In the genomic region with DNA sequence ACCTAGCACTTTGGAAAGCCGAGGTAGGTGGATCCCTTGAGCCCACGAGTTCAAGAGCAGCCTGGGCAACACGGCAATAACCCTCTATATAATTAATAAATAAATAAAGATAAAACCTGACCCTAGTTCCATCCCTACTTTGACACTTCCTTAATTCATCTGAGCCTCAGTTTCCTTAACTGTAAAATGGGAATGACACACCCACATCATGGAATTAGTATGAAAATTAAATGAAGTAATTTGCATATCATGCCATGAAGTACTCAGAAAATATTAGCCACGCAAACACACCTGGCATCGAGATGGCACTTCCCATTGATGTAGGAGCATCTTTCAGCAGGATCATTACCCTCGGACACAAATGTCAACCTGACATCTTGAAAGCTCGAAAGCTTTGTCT, we compare ENCODE assay signal across 16 cellular contexts. TPM values are rescaled to one million over a fixed set of nuclear protein-coding genes. Genes with fewer than 3 reads are reported as not detected.
DNase-seq lines count a peak whose midpoint lies in the region; ATAC-seq, FAIRE-seq and TF ChIP-seq lines count a peak whose summit lies in the region.
"Had no signal": no experiment of that assay in that cellular context is flagged by ENCODE, and none has a peak within 500 bp of the region (broad histone marks: within the 10 kb centered on the region; RNA-seq: fewer than 3 reads in every experiment).

No MANE protein-coding gene starts in this region.

- H3K18ac ChIP-seq in trophoblast cell (ENCODE audit: low read length) = no peak overlapping the region

- FAIRE-seq in endothelial cell of umbilical vein (lab: Jason Lieb, UNC) = no peak
- FAIRE-seq: urothelium cell line had no signal

- no peak overlapping the region for H2BK12ac ChIP-seq in trophoblast cell (ENCODE audit: low read length)

- no peak overlapping the region for H3K23ac ChIP-seq in trophoblast cell (ENCODE audit: low read length)

- TF ChIP-seq CTCF in right atrium auricular region (IDR thresholded peaks at IDR 0.05) = no peak
- no peak for TF ChIP-seq CTCF in endothelial cell of umbilical vein (IDR thresholded peaks at IDR 0.05; ENCODE audit: extremely low read depth in 1 of 2, insufficient read depth in 1 of 2, low read depth in 1 of 2, low read length in 2 of 2)

- no peak overlapping the region for H3K27ac Mint-ChIP-seq in activated naive CD4-positive, alpha-beta T cell treated with anti-CD3 and anti-CD28 coated beads for 36 hours
- H3K27ac Mint-ChIP-seq: activated CD4-positive, alpha-beta T cell treated with anti-CD3 and anti-CD28 coated beads, Interleukin-2, amount 10 ng/mL, durations not matched to agents 7 days and 5 days; activated naive CD8-positive, alpha-beta T cell treated with anti-CD3 and anti-CD28 coated beads, Interleukin-2, amount 50 U/mL, for 24 hours; stimulated activated naive CD8-positive, alpha-beta T cell treated with anti-CD3 and anti-CD28 coated beads, Interleukin-15, Interleukin-2, amounts not matched to agents 100 ng/mL and 50 ng/mL, for 24 hours had no signal

- H2AFZ ChIP-seq in endothelial cell of umbilical vein (ENCODE audit: low read depth, low read length) = no peak overlapping the region
- H2AFZ ChIP-seq in trophoblast cell (ENCODE audit: insufficient read depth, low read length, poor library complexity) = no peak overlapping the region

- peaks cover 0 to 73% of the 10 kb centered on the region in 2 donors for H3K4me1 ChIP-seq in right atrium auricular region
- peaks cover 35% of the 10 kb centered on the region for H3K4me1 ChIP-seq in endothelial cell of umbilical vein (ENCODE audit: control insufficient read depth, extremely low read depth, insufficient read depth, low read length)
- peaks cover 17 to 24% of the 10 kb centered on the region in 2 experiments for H3K4me1 ChIP-seq in trophoblast cell (ENCODE audit: control insufficient read depth in 1 of 2, insufficient read depth in 2 of 2, low read length in 2 of 2)

- H4K8ac ChIP-seq in trophoblast cell (ENCODE audit: low read depth, low read length) = no peak overlapping the region

- no peaks in the 10 kb centered on the region for H3K27me3 Mint-ChIP-seq in activated naive CD4-positive, alpha-beta T cell treated with anti-CD3 and anti-CD28 coated beads for 36 hours (ENCODE audit: low read depth)
- H3K27me3 Mint-ChIP-seq: activated CD4-positive, alpha-beta T cell treated with anti-CD3 and anti-CD28 coated beads, Interleukin-2, amount 10 ng/mL, durations not matched to agents 7 days and 5 days; activated naive CD8-positive, alpha-beta T cell treated with anti-CD3 and anti-CD28 coated beads, Interleukin-2, amount 50 U/mL, for 24 hours; stimulated activated naive CD8-positive, alpha-beta T cell treated with anti-CD3 and anti-CD28 coated beads, Interleukin-15, Interleukin-2, amounts not matched to agents 100 ng/mL and 50 ng/mL, for 24 hours had no signal

- DNase-seq in right atrium auricular region (ENCODE audit: low spot score) (no peak), left cardiac atrium (no peak), endothelial cell of umbilical vein (ENCODE audit: low read depth, low spot score) (no peak), trophoblast cell (no peak), GM19240 (ENCODE audit: insufficient read length, low spot score) (no peak), DMS53 treated with DMSO at 0.1 percent for 48 hours (lab: John Stamatoyannopoulos, UW; ENCODE audit: unreplicated experiment) (no peak)
- DNase-seq in activated naive CD4-positive, alpha-beta T cell treated with anti-CD3 and anti-CD28 coated beads for 36 hours = no peak
- DNase-seq: activated CD4-positive, alpha-beta T cell treated with anti-CD3 and anti-CD28 coated beads, Interleukin-2, amount 10 ng/mL, durations not matched to agents 7 days and 5 days; activated naive CD8-positive, alpha-beta T cell treated with anti-CD3 and anti-CD28 coated beads, Interleukin-2, amount 50 U/mL, for 24 hours; NCI-H2171 treated with DMSO at 0.1 percent for 48 hours; stimulated activated CD4-positive, alpha-beta T cell treated with anti-CD3 and anti-CD28 coated beads, Interleukin-4, amount 100 ng/mL, for 24 hours had no signal

- H3K27ac ChIP-seq in right atrium auricular region (peak overlapping the region; percentile 81 to 82), endothelial cell of umbilical vein (ENCODE audit: insufficient read depth, low read depth, low read length) (peak overlapping the region; percentile 1), trophoblast cell (ENCODE audit: low read depth, low read length) (no peak overlapping the region)
- H3K27ac ChIP-seq: BLaER1 had no signal

- peaks cover 18% of the 10 kb centered on the region for H3K79me1 ChIP-seq in trophoblast cell (ENCODE audit: low read length)

- H3K4me3 ChIP-seq in right atrium auricular region (no peak overlapping the region), endothelial cell of umbilical vein (replicated peaks in 1 of 3; ENCODE audit: insufficient read depth in 1 of 3, low read depth in 1 of 3, low read length in 3 of 3) (no peak overlapping the region), trophoblast cell (ENCODE audit: low read depth, low read length) (no peak overlapping the region)
- H3K4me3 ChIP-seq: BLaER1, spleen had no signal

- POLR2A ChIA-PET in endothelial cell of umbilical vein (lab: Charles Lee) = no interaction called here

- no peak overlapping the region for H2AK5ac ChIP-seq in trophoblast cell (ENCODE audit: low read length)

- intact Hi-C loops in left cardiac atrium (cut with DNase I) = no loop called here
- intact Hi-C loops in endothelial cell of umbilical vein (cut with micrococcal nuclease) = no loop called here
- intact Hi-C loops in activated naive CD4-positive, alpha-beta T cell treated with anti-CD3 and anti-CD28 coated beads for 36 hours (cut with micrococcal nuclease) = no loop called here

- no peak for TF ChIP-seq POLR2A in endothelial cell of umbilical vein (IDR thresholded peaks at IDR 0.05; ENCODE audit: low read depth, low read length)

- no peaks in the 10 kb centered on the region for H3K9me1 ChIP-seq in endothelial cell of umbilical vein (replicated peaks; ENCODE audit: control insufficient read depth, extremely low read depth, insufficient read depth, low read length)

- peaks cover 20% of the 10 kb centered on the region for H3K36me3 Mint-ChIP-seq in activated naive CD4-positive, alpha-beta T cell treated with anti-CD3 and anti-CD28 coated beads for 36 hours (ENCODE audit: low read depth)

- no peaks in the 10 kb centered on the region for H4K20me1 ChIP-seq in endothelial cell of umbilical vein (replicated peaks; ENCODE audit: control insufficient read depth, extremely low read depth, insufficient read depth, low read length)

- no peak overlapping the region for H3K9ac ChIP-seq in endothelial cell of umbilical vein (replicated peaks; ENCODE audit: extremely low read depth, insufficient read depth, low read length)
- H3K9ac ChIP-seq in trophoblast cell (ENCODE audit: low read length) = no peak overlapping the region
- H3K9ac ChIP-seq: BLaER1 had no signal

- CTCF ChIA-PET in endothelial cell of umbilical vein (lab: Charles Lee) = interaction anchor here (1.5 kb wide), 1 partner anchor 46 kb away, joined by 4 read pairs; no protein-coding TSS in a partner anchor
- CTCF ChIA-PET in activated naive CD4-positive, alpha-beta T cell treated with anti-CD3 and anti-CD28 coated beads for 36 hours (lab: Charles Lee) = no interaction called here

- no peak overlapping the region for H2BK120ac ChIP-seq in trophoblast cell (ENCODE audit: insufficient read depth, low read length, poor library complexity)

- H3K79me2 ChIP-seq in endothelial cell of umbilical vein (ENCODE audit: control insufficient read depth, insufficient read depth, low read length) (peaks cover 68% of the 10 kb centered on the region), trophoblast cell (ENCODE audit: control insufficient read depth, insufficient read depth, low read length, poor library complexity) (peaks cover 20% of the 10 kb centered on the region)

- BruUV-seq in endothelial cell of umbilical vein (replicated peaks; lab: Mats Ljungman, UMichigan) = no TSS peak

- no CpG with 5 or more reads among the region's 7 CpGs for WGBS in trophoblast cell (ENCODE audit: extremely low coverage, insufficient coverage, insufficient read length)

- peaks cover 49% of the 10 kb centered on the region for H3K4me1 Mint-ChIP-seq in activated naive CD4-positive, alpha-beta T cell treated with anti-CD3 and anti-CD28 coated beads for 36 hours (ENCODE audit: low read depth)

- no peak overlapping the region for H4K12ac ChIP-seq in trophoblast cell (ENCODE audit: low read depth, low read length)

- H3K9me3 ChIP-seq in right atrium auricular region = no peaks in the 10 kb centered on the region
- H3K9me3 ChIP-seq in endothelial cell of umbilical vein (replicated peaks; ENCODE audit: control insufficient read depth, insufficient read depth, low read length) = no peaks in the 10 kb centered on the region
- H3K9me3 ChIP-seq in trophoblast cell (ENCODE audit: insufficient read depth, low read depth, low read length) = no peaks in the 10 kb centered on the region
- H3K9me3 ChIP-seq: BLaER1, spleen had no signal

- H3K4me2 ChIP-seq in endothelial cell of umbilical vein (ENCODE audit: insufficient read depth, low read length) (no peak overlapping the region), trophoblast cell (ENCODE audit: low read length) (no peak overlapping the region)
- H3K4me2 ChIP-seq: BLaER1 had no signal

- ATAC-seq in left cardiac atrium (no peak), HG02678 (IDR thresholded peaks at IDR 0.05; ENCODE audit: unreplicated experiment) (no peak)
- ATAC-seq: activated naive CD8-positive, alpha-beta T cell treated with anti-CD3 and anti-CD28 coated beads, Interleukin-2, amount 50 U/mL, for 24 hours had no signal

- no peak overlapping the region for H2BK5ac ChIP-seq in trophoblast cell (ENCODE audit: low read depth, low read length, poor library complexity)

- peak overlapping the region; percentile 33 for H3K4ac ChIP-seq in trophoblast cell (ENCODE audit: low read depth, low read length)

- dilution Hi-C loops in endothelial cell of umbilical vein (cut with MboI; ENCODE audit: extremely low pct_ligation_motif_present, low sequenced_read_pairs) = loop anchor here (10.0 kb wide), 1 partner anchor 63 kb away; no protein-coding TSS in a partner anchor

- H3K4me3 Mint-ChIP-seq in activated naive CD4-positive, alpha-beta T cell treated with anti-CD3 and anti-CD28 coated beads for 36 hours = no peak overlapping the region
- H3K4me3 Mint-ChIP-seq: activated CD4-positive, alpha-beta T cell treated with anti-CD3 and anti-CD28 coated beads, Interleukin-2, amount 10 ng/mL, durations not matched to agents 7 days and 5 days; activated naive CD8-positive, alpha-beta T cell treated with anti-CD3 and anti-CD28 coated beads, Interleukin-2, amount 50 U/mL, for 24 hours; stimulated activated naive CD8-positive, alpha-beta T cell treated with anti-CD3 and anti-CD28 coated beads, Interleukin-15, Interleukin-2, amounts not matched to agents 100 ng/mL and 50 ng/mL, for 24 hours had no signal

- no peaks in the 10 kb centered on the region for H3K27me3 ChIP-seq in right atrium auricular region
- H3K27me3 ChIP-seq in endothelial cell of umbilical vein (ENCODE audit: control insufficient read depth in 2 of 2, insufficient read depth in 2 of 2, low read length in 2 of 2) = no peaks in the 10 kb centered on the region
- H3K27me3 ChIP-seq in trophoblast cell (ENCODE audit: insufficient read depth, low read length) = no peaks in the 10 kb centered on the region
- H3K27me3 ChIP-seq: BLaER1, spleen had no signal

- no peaks in the 10 kb centered on the region for H3K36me3 ChIP-seq in right atrium auricular region
- H3K36me3 ChIP-seq in endothelial cell of umbilical vein (ENCODE audit: control insufficient read depth in 2 of 2, extremely low read depth in 1 of 2, insufficient read depth in 2 of 2, low read length in 2 of 2) = peaks cover 6 to 8% of the 10 kb centered on the region in 2 experiments
- peaks cover 8 to 13% of the 10 kb centered on the region in 2 experiments for H3K36me3 ChIP-seq in trophoblast cell (ENCODE audit: control insufficient read depth in 1 of 2, insufficient read depth in 2 of 2, low read length in 2 of 2)

- H3K9me3 Mint-ChIP-seq in activated naive CD4-positive, alpha-beta T cell treated with anti-CD3 and anti-CD28 coated beads for 36 hours = no peaks in the 10 kb centered on the region
- H3K9me3 Mint-ChIP-seq: activated CD4-positive, alpha-beta T cell treated with anti-CD3 and anti-CD28 coated beads, Interleukin-2, amount 10 ng/mL, durations not matched to agents 7 days and 5 days; activated naive CD8-positive, alpha-beta T cell treated with anti-CD3 and anti-CD28 coated beads, Interleukin-2, amount 50 U/mL, for 24 hours; stimulated activated naive CD8-positive, alpha-beta T cell treated with anti-CD3 and anti-CD28 coated beads, Interleukin-15, Interleukin-2, amounts not matched to agents 100 ng/mL and 50 ng/mL, for 24 hours had no signal

- no peak overlapping the region for H4K91ac ChIP-seq in trophoblast cell (ENCODE audit: low read depth, low read length)

- H3K14ac ChIP-seq in trophoblast cell (ENCODE audit: low read length) = no peak overlapping the region

RNA-seq across cellular contexts. Expression of gene ZMYND8, which starts 19.1 kb away (rescaled TPM):
- total RNA-seq in right atrium auricular region = 10 to 100 TPM; 22.0 to 35.3 TPM
- 10 to 100 TPM; 22.6 to 27.5 TPM for total RNA-seq in left cardiac atrium
- 75.2 and 76.3 TPM in 2 replicates for total RNA-seq in endothelial cell of umbilical vein
- polyA plus RNA-seq in endothelial cell of umbilical vein = 26.4 and 30.6 TPM in 2 replicates
- polyA plus RNA-seq in endothelial cell of umbilical vein (2011; cell fraction: cytosol; rRNA removed) = 31.6 and 33.3 TPM in 2 replicates
- 107 and 122 TPM in 2 replicates for polyA plus RNA-seq in endothelial cell of umbilical vein (2011; cell fraction: nucleus; rRNA removed)
- polyA plus RNA-seq in endothelial cell of umbilical vein (2012) = 55.4 and 56.4 TPM in 2 replicates
- 47.8 and 61.9 TPM in 2 replicates for polyA minus RNA-seq in endothelial cell of umbilical vein
- 6.9 TPM for polyA minus RNA-seq in endothelial cell of umbilical vein (2011; cell fraction: cytosol; rRNA and poly(A)+ RNA removed)
- 82.0 and 106 TPM in 2 replicates for polyA minus RNA-seq in endothelial cell of umbilical vein (2011; cell fraction: nucleus; rRNA and poly(A)+ RNA removed)
- polyA plus RNA-seq in trophoblast cell (2013) = 44.5 and 45.1 TPM in 2 replicates
- total RNA-seq in activated naive CD4-positive, alpha-beta T cell treated with anti-CD3 and anti-CD28 coated beads for 36 hours = 10 to 100 TPM; 30.3 to 33.0 TPM
